ENCODE assay signal across 1 cellular context in the genomic region with DNA sequence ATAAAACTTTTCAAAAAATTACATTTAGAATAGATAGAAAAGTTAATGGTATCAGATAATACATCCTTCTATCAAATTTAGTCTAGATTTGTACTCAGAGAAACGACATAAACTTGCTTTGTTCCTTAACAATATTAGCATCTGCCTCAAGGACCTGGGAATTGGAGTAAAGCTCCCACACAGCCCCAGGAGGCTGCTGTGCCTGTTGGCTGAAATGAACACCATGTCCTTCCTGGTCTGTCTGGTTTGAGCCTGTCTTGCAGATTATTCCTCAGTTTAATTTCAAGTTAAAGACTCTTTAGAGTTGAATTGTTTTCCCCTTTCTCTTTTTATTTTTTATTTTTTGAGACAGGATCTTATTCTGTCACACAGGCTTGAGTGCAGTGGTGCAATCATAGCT.
TF ChIP-seq lines count a peak whose summit lies in the region.

No MANE protein-coding gene starts in this region.

TF ChIP-seq in A549, 52 proteins besides CTCF, POLR2A, EP300 and RAD21 (continued from another document):
- no peak for TF ChIP-seq SMC3 (IDR thresholded peaks at IDR 0.05)
- no peak for TF ChIP-seq CBX8 (IDR thresholded peaks at IDR 0.05)
- no peak for TF ChIP-seq KDM1A (IDR thresholded peaks at IDR 0.05; ENCODE audit: low read depth)
- TF ChIP-seq ZSCAN20 (CRISPR knock-in tag; IDR thresholded peaks at IDR 0.05): no peak
- TF ChIP-seq MAFK (IDR thresholded peaks at IDR 0.05; ENCODE audit: partially characterized antibody): no peak
- no peak for TF ChIP-seq CHD4 (IDR thresholded peaks at IDR 0.05; ENCODE audit: borderline replicate concordance)
- no peak for TF ChIP-seq HEYL (CRISPR knock-in tag; IDR thresholded peaks at IDR 0.05)
- TF ChIP-seq SREBF2 (IDR thresholded peaks at IDR 0.05): no peak
- TF ChIP-seq FOXS1 (CRISPR knock-in tag; IDR thresholded peaks at IDR 0.05): no peak
TF ChIP-seq in A549: peak in this region for 0.
